Comparison of ENCODE assay signal across 18 cellular contexts in genomic region chr2:147098946-147099345, GRCh38.
DNase-seq lines count a peak whose midpoint lies in the region; TF ChIP-seq lines count a peak whose summit lies in the region.
"Had no signal": no experiment of that assay in that cellular context is flagged by ENCODE, and none has a peak within 500 bp of the region (broad histone marks: within the 10 kb centered on the region; RNA-seq: fewer than 3 reads in every experiment).

No MANE protein-coding gene starts in this region.

- no peak overlapping the region for H3K4me3 ChIP-seq in epithelial cell of esophagus (ENCODE audit: low read length)
- H3K4me3 ChIP-seq: BLaER1 treated with 17β-estradiol and CSF1 and Interleukin-3, amounts not matched to agents 10 nM and 100 nM; GM12878; HAP-1; K562 had no signal

- intact Hi-C loops in posterior vena cava (cut with DNase I): no loop called here

- POLR2A ChIA-PET in activated CD4-positive, alpha-beta memory T cell treated with anti-CD3 and anti-CD28 coated beads, Interleukin-2, amount 10 ng/mL, durations not matched to agents 7 days and 5 days (lab: Charles Lee): no interaction called here

- H3K4me3 Mint-ChIP-seq in activated CD4-positive, alpha-beta memory T cell treated with anti-CD3 and anti-CD28 coated beads, Interleukin-2, amount 10 ng/mL, durations not matched to agents 7 days and 5 days: no peak overlapping the region
- H3K4me3 Mint-ChIP-seq: B cell; CD8-positive, alpha-beta T cell had no signal

- H3K27me3 Mint-ChIP-seq in activated CD4-positive, alpha-beta memory T cell treated with anti-CD3 and anti-CD28 coated beads, Interleukin-2, amount 10 ng/mL, durations not matched to agents 7 days and 5 days: no peaks in the 10 kb centered on the region
- H3K27me3 Mint-ChIP-seq: B cell had no signal

- peaks cover 3% of the 10 kb centered on the region for H3K9me3 Mint-ChIP-seq in activated CD4-positive, alpha-beta memory T cell treated with anti-CD3 and anti-CD28 coated beads, Interleukin-2, amount 10 ng/mL, durations not matched to agents 7 days and 5 days
- H3K9me3 Mint-ChIP-seq: CD8-positive, alpha-beta T cell had no signal

- CTCF ChIA-PET in activated CD4-positive, alpha-beta memory T cell treated with anti-CD3 and anti-CD28 coated beads, Interleukin-2, amount 10 ng/mL, durations not matched to agents 7 days and 5 days (lab: Charles Lee): no interaction called here

- H3K27ac Mint-ChIP-seq in activated CD4-positive, alpha-beta memory T cell treated with anti-CD3 and anti-CD28 coated beads, Interleukin-2, amount 10 ng/mL, durations not matched to agents 7 days and 5 days: no peak overlapping the region
- H3K27ac Mint-ChIP-seq: B cell; CD8-positive, alpha-beta T cell had no signal

- peak; percentile 22 for DNase-seq in AG20443 (ENCODE audit: low spot score)
- peak; percentile 58 for DNase-seq in HCEC 1CT
- DNase-seq in epithelial cell of esophagus (ENCODE audit: low read depth): peak; percentile 16
- DNase-seq in activated CD4-positive, alpha-beta memory T cell treated with anti-CD3 and anti-CD28 coated beads, Interleukin-2, amount 10 ng/mL, durations not matched to agents 7 days and 5 days: no peak
- no peak for DNase-seq in nucleus accumbens (lab: John Stamatoyannopoulos, UW)
- DNase-seq in posterior vena cava (ENCODE audit: low spot score): no peak
- no peak for DNase-seq in islet precursor cell
- DNase-seq: ACHN; Calu3; CD8-positive, alpha-beta T cell; DMS79 treated with DMSO at 0.1 percent for 48 hours; GF-D8; IMR-90 had no signal

- peaks cover 2% of the 10 kb centered on the region for H3K36me3 Mint-ChIP-seq in activated CD4-positive, alpha-beta memory T cell treated with anti-CD3 and anti-CD28 coated beads, Interleukin-2, amount 10 ng/mL, durations not matched to agents 7 days and 5 days (ENCODE audit: low read depth)
- H3K36me3 Mint-ChIP-seq: CD8-positive, alpha-beta T cell had no signal

- peaks cover 3% of the 10 kb centered on the region for H3K4me1 Mint-ChIP-seq in activated CD4-positive, alpha-beta memory T cell treated with anti-CD3 and anti-CD28 coated beads, Interleukin-2, amount 10 ng/mL, durations not matched to agents 7 days and 5 days
- H3K4me1 Mint-ChIP-seq: B cell had no signal

- TF ChIP-seq CTCF in epithelial cell of esophagus (IDR thresholded peaks at IDR 0.05; ENCODE audit: insufficient read depth, low read depth, low read length, missing control alignments): no peak

Comparison
In these comparisons a context has a peak if more than half of its experiments do, and no peak if none do; other contexts are left out.
1. DNase-seq: peak in AG20443 (single experiment), HCEC 1CT (single experiment) and epithelial cell of esophagus (single experiment); none in activated CD4-positive, alpha-beta memory T cell treated with anti-CD3 and anti-CD28 coated beads, Interleukin-2, amount 10 ng/mL, durations not matched to agents 7 days and 5 days (single experiment), nucleus accumbens (0 of 56), posterior vena cava (single experiment) and islet precursor cell (single experiment).